Comparison of ENCODE assay signal across 19 cellular contexts in the genomic region with DNA sequence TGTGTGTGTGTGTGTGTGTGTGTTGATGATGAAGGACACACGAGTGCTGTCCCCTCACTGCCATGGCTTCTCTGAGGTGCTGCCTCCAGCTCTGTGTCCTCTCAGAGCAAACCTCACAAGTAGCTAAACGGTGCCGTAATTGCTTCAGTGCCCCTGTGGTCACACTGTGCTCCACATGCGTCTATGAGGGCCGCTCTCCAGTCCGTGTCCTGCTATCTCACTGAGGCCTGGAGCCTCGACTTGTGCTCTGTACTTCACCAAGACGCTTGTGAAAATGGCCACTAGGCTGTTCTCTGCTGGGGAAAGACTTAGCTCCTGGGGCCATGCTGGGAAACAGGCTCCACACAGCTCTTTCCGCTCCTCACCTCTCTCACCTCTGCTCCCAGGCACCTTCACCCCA.
A peak's percentile ranks its signal among the peaks of the same experiment; 100 is the strongest.
DNase-seq lines count a peak whose midpoint lies in the region; ATAC-seq, FAIRE-seq and TF ChIP-seq lines count a peak whose summit lies in the region.
"Had no signal": no experiment of that assay in that cellular context is flagged by ENCODE, and none has a peak within 500 bp of the region (broad histone marks: within the 10 kb centered on the region; RNA-seq: fewer than 3 reads in every experiment).

No MANE protein-coding gene starts in this region.

- H2AFZ ChIP-seq in GM23338: peak overlapping the region; percentile 76
- H2AFZ ChIP-seq: PC-9 had no signal

- H3K36me3 ChIP-seq in GM23338 (ENCODE audit: insufficient read depth) (no peaks in the 10 kb centered on the region), small intestine (ENCODE audit: control insufficient read depth in 2 of 2, insufficient read depth in 2 of 2, low read length in 2 of 2) (no peaks in the 10 kb centered on the region)
- H3K36me3 ChIP-seq: SJCRH30 had no signal

- H3F3A ChIP-seq in GM23338 (replicated peaks; ENCODE audit: low read depth): peaks cover 9% of the 10 kb centered on the region; the same call in 1 of the 2 replicates

- H3K9me3 Mint-ChIP-seq in GM23338: 0 out of 3 replicates have a peak, but pooled peaks cover 2% of the 10 kb centered on the region
- no peaks in the 10 kb centered on the region for H3K9me3 Mint-ChIP-seq in chondrocyte (ENCODE audit: low read depth)
- H3K9me3 Mint-ChIP-seq: CD4-positive, alpha-beta T cell had no signal

- no peaks in the 10 kb centered on the region for H3K9me3 ChIP-seq in small intestine (ENCODE audit: control insufficient read depth, low read depth)
- H3K9me3 ChIP-seq: SJCRH30 had no signal

- no peak for ATAC-seq in GM23338

- H3K4me3 Mint-ChIP-seq in GM23338 (no peak overlapping the region), chondrocyte (ENCODE audit: unreplicated experiment) (no peak overlapping the region)
- H3K4me3 Mint-ChIP-seq: CD4-positive, alpha-beta T cell had no signal

- H3K4me1 ChIP-seq in GM23338 (ENCODE audit: insufficient read depth): peaks cover 5% of the 10 kb centered on the region
- H3K4me1 ChIP-seq in small intestine (ENCODE audit: control insufficient read depth in 2 of 2, insufficient read depth in 1 of 2, low read depth in 1 of 2, low read length in 1 of 2): peaks cover 0 to 2% of the 10 kb centered on the region in 2 donors

- no peak for FAIRE-seq in small intestine (lab: Jason Lieb, UNC)
- FAIRE-seq: A204.1 had no signal

- H3K27me3 Mint-ChIP-seq in GM23338 (ENCODE audit: insufficient read depth, low read depth, poor library complexity) (peaks cover 16% of the 10 kb centered on the region), chondrocyte (ENCODE audit: low read depth) (no peaks in the 10 kb centered on the region)
- H3K27me3 Mint-ChIP-seq: CD4-positive, alpha-beta T cell had no signal

- 0 out of 2 replicates have a peak, but pooled peaks cover 3% of the 10 kb centered on the region for H3K9me2 ChIP-seq in GM23338 (ENCODE audit: insufficient read depth)

- H3K27ac Mint-ChIP-seq in GM23338 (no peak overlapping the region), chondrocyte (ENCODE audit: unreplicated experiment) (no peak overlapping the region)
- H3K27ac Mint-ChIP-seq: CD4-positive, alpha-beta T cell had no signal

- 81 to 93% (median 91%) methylated on average over 9 of the region's 9 CpGs for WGBS in small intestine, 3 donors

- peaks cover 13% of the 10 kb centered on the region for H3K4me1 Mint-ChIP-seq in GM23338
- H3K4me1 Mint-ChIP-seq in chondrocyte (ENCODE audit: low read depth): peaks cover 11% of the 10 kb centered on the region

- no peak overlapping the region for H3K4me2 ChIP-seq in GM23338
- H3K4me2 ChIP-seq: KMS-11, PC-9 had no signal

- H3K79me2 ChIP-seq in GM23338 (replicated peaks; ENCODE audit: insufficient read depth): no peaks in the 10 kb centered on the region

- no peaks in the 10 kb centered on the region for H4K20me1 ChIP-seq in GM23338 (replicated peaks; ENCODE audit: insufficient read depth)

- TF ChIP-seq CTCF in GM23338 (conservative IDR thresholded peaks at IDR 0.05; ENCODE audit: low read depth in 2 of 2) (no peak), chondrocyte (IDR thresholded peaks at IDR 0.05) (no peak)

- H3K4me3 ChIP-seq in GM23338 (no peak overlapping the region), small intestine (ENCODE audit: low read depth in 1 of 2, low read length in 2 of 2) (no peak overlapping the region)
- H3K4me3 ChIP-seq: PC-9, SJCRH30 had no signal

- no peak overlapping the region for H3K27ac ChIP-seq in GM23338 (ENCODE audit: low read depth)
- H3K27ac ChIP-seq in small intestine (ENCODE audit: low read depth in 1 of 2, low read length in 1 of 2): peak overlapping the region; percentile 86 to 89
- H3K27ac ChIP-seq in substantia nigra (ENCODE audit: low read depth, low read length, poor library complexity, severe bottlenecking): no peak overlapping the region
- H3K27ac ChIP-seq: KMS-11, PC-9, SJCRH30 had no signal

- H3K36me3 Mint-ChIP-seq in GM23338 (ENCODE audit: low read depth): no peaks in the 10 kb centered on the region
- H3K36me3 Mint-ChIP-seq in chondrocyte (ENCODE audit: low read depth): no peaks in the 10 kb centered on the region

- DNase-seq in GM23338 (ENCODE audit: low spot score): no peak
- DNase-seq in chondrocyte (ENCODE audit: low spot score): peak; percentile 53
- peak; percentile 26 for DNase-seq in mesenteric fat pad (ENCODE audit: low spot score)
- DNase-seq in small intestine: no peak
- no peak for DNase-seq in substantia nigra (lab: John Stamatoyannopoulos, UW)
- no peak for DNase-seq in NCI-H2171 treated with DMSO at 0.1 percent for 48 hours (lab: John Stamatoyannopoulos, UW)
- no peak for DNase-seq in OCI-M1 (lab: John Stamatoyannopoulos, UW)
- no peak for DNase-seq in hippocampal formation (lab: John Stamatoyannopoulos, UW)
- DNase-seq: CD4-positive, alpha-beta T cell; DMS153; GDM1; NCI-H1417 treated with DMSO at 0.1 percent for 48 hours; NCI-H1930; NCI-H345; NCI-H524 treated with DMSO at 0.1 percent for 48 hours; PC-9; SJCRH30 had no signal

- H3K27me3 ChIP-seq in GM23338 (ENCODE audit: insufficient read depth) (no peaks in the 10 kb centered on the region), small intestine (ENCODE audit: control insufficient read depth in 2 of 2, insufficient read depth in 2 of 2, low read length in 2 of 2) (no peaks in the 10 kb centered on the region)
- H3K27me3 ChIP-seq: SJCRH30 had no signal

TF ChIP-seq in GM23338, 12 proteins besides CTCF, POLR2A, EP300 and RAD21:
- TF ChIP-seq JUNB (IDR thresholded peaks at IDR 0.05; ENCODE audit: unreplicated experiment) (no peak), CREB1 (CRISPR knock-in tag; IDR thresholded peaks at IDR 0.05; ENCODE audit: low read depth) (no peak), EZH2 (IDR thresholded peaks at IDR 0.05; ENCODE audit: low read depth, unreplicated experiment) (no peak), EZH2phosphoT487 (IDR thresholded peaks at IDR 0.05; ENCODE audit: unreplicated experiment) (no peak), ZNF331 (CRISPR knock-in tag; IDR thresholded peaks at IDR 0.05; ENCODE audit: low read depth) (no peak), ZNF114 (CRISPR knock-in tag; IDR thresholded peaks at IDR 0.05) (no peak), STAT1 (IDR thresholded peaks at IDR 0.05; ENCODE audit: unreplicated experiment) (no peak)
- TF ChIP-seq, protein P1, sequence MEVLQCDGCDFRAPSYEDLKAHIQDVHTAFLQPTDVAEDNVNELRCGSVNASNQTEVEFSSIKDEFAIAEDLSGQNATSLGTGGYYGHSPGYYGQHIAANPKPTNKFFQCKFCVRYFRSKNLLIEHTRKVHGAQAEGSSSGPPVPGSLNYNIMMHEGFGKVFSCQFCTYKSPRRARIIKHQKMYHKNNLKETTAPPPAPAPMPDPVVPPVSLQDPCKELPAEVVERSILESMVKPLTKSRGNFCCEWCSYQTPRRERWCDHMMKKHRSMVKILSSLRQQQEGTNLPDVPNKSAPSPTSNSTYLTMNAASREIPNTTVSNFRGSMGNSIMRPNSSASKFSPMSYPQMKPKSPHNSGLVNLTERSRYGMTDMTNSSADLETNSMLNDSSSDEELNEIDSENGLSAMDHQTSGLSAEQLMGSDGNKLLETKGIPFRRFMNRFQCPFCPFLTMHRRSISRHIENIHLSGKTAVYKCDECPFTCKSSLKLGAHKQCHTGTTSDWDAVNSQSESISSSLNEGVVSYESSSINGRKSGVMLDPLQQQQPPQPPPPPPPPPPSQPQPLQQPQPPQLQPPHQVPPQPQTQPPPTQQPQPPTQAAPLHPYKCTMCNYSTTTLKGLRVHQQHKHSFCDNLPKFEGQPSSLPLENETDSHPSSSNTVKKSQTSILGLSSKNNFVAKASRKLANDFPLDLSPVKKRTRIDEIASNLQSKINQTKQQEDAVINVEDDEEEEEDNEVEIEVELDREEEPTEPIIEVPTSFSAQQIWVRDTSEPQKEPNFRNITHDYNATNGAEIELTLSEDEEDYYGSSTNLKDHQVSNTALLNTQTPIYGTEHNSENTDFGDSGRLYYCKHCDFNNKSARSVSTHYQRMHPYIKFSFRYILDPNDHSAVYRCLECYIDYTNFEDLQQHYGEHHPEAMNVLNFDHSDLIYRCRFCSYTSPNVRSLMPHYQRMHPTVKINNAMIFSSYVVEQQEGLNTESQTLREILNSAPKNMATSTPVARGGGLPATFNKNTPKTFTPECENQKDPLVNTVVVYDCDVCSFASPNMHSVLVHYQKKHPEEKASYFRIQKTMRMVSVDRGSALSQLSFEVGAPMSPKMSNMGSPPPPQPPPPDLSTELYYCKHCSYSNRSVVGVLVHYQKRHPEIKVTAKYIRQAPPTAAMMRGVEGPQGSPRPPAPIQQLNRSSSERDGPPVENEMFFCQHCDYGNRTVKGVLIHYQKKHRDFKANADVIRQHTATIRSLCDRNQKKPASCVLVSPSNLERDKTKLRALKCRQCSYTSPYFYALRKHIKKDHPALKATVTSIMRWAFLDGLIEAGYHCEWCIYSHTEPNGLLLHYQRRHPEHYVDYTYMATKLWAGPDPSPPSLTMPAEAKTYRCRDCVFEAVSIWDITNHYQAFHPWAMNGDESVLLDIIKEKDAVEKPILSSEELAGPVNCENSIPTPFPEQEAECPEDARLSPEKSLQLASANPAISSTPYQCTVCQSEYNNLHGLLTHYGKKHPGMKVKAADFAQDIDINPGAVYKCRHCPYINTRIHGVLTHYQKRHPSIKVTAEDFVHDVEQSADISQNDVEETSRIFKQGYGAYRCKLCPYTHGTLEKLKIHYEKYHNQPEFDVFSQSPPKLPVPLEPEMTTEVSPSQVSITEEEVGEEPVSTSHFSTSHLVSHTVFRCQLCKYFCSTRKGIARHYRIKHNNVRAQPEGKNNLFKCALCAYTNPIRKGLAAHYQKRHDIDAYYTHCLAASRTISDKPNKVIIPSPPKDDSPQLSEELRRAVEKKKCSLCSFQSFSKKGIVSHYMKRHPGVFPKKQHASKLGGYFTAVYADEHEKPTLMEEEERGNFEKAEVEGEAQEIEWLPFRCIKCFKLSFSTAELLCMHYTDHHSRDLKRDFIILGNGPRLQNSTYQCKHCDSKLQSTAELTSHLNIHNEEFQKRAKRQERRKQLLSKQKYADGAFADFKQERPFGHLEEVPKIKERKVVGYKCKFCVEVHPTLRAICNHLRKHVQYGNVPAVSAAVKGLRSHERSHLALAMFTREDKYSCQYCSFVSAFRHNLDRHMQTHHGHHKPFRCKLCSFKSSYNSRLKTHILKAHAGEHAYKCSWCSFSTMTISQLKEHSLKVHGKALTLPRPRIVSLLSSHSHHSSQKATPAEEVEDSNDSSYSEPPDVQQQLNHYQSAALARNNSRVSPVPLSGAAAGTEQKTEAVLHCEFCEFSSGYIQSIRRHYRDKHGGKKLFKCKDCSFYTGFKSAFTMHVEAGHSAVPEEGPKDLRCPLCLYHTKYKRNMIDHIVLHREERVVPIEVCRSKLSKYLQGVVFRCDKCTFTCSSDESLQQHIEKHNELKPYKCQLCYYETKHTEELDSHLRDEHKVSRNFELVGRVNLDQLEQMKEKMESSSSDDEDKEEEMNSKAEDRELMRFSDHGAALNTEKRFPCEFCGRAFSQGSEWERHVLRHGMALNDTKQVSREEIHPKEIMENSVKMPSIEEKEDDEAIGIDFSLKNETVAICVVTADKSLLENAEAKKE (CRISPR knock-in tag; IDR thresholded peaks at IDR 0.05): no peak
TF ChIP-seq in GM23338: peak in this region for 0.

Comparison
In these comparisons a context has a peak if more than half of its experiments do, and no peak if none do; other contexts are left out.
1. DNase-seq: peak in chondrocyte (single experiment) and mesenteric fat pad (single experiment); none in GM23338 (single experiment), small intestine (single experiment), substantia nigra (0 of 49), NCI-H2171 treated with DMSO at 0.1 percent for 48 hours (single experiment), OCI-M1 (single experiment) and hippocampal formation (0 of 2).
2. H3K27ac ChIP-seq: peak in small intestine (2 of 2); none in GM23338 (single experiment) and substantia nigra (single experiment).